21 cellular contexts compared by ENCODE assay signal in genomic region chr5:133531634-133532033, GRCh38.
DNase-seq lines count a peak whose midpoint lies in the region; ATAC-seq, FAIRE-seq and TF ChIP-seq lines count a peak whose summit lies in the region.
"Had no signal": no experiment of that assay in that cellular context is flagged by ENCODE, and none has a peak within 500 bp of the region (broad histone marks: within the 10 kb centered on the region; RNA-seq: fewer than 3 reads in every experiment).

No MANE protein-coding gene starts in this region.

- H3K4ac ChIP-seq in IMR-90 (ENCODE audit: low read depth, low read length): no peak overlapping the region

- CTCF ChIA-PET in IMR-90 (lab: Yijun Ruan, JAX): no interaction called here
- CTCF ChIA-PET in WTC11 (lab: Charles Lee): no interaction called here

- H3K4me3 ChIP-seq in AG10803 (ENCODE audit: low read length) (no peak overlapping the region), IMR-90 (ENCODE audit: insufficient read depth, low read depth, low read length) (no peak overlapping the region), fibroblast of mammary gland (ENCODE audit: control insufficient read depth, low read depth, low read length) (no peak overlapping the region)
- H3K4me3 ChIP-seq: breast epithelium, psoas muscle, tibial nerve had no signal

- H3K27me3 ChIP-seq in IMR-90 (ENCODE audit: control insufficient read depth, insufficient read depth, low read length): peaks cover 2% of the 10 kb centered on the region
- H3K27me3 ChIP-seq: breast epithelium, tibial nerve had no signal

- H3K36me3 ChIP-seq in IMR-90 (ENCODE audit: control insufficient read depth, insufficient read depth, low read length): no peaks in the 10 kb centered on the region
- H3K36me3 ChIP-seq: breast epithelium, tibial nerve had no signal

- no peak overlapping the region for H3K9ac ChIP-seq in IMR-90 (ENCODE audit: low read depth, low read length)

- H3K36me3 Mint-ChIP-seq in osteocyte (ENCODE audit: unreplicated experiment) (no peaks in the 10 kb centered on the region), WTC11 (no peaks in the 10 kb centered on the region)
- H3K36me3 Mint-ChIP-seq: natural killer cell treated with Interleukin-12 subunit alpha and Interleukin-12 subunit beta and Interleukin-15 and Interleukin-18, amount 100 ng/mL, for 72 hours; stimulated activated naive B cell treated with anti-CD40 and anti-IgM and Interleukin-4, amounts not matched to agents 10 μg/mL and 1 μg/mL and 100 μg/mL, for 72 hours had no signal

- H2BK120ac ChIP-seq in IMR-90 (ENCODE audit: low read depth, low read length): no peak overlapping the region

- BruUV-seq in IMR-90 (replicated peaks; lab: Mats Ljungman, UMichigan): no TSS peak

- H3K27ac Mint-ChIP-seq in osteocyte (ENCODE audit: unreplicated experiment): no peak overlapping the region
- no peak overlapping the region for H3K27ac Mint-ChIP-seq in WTC11
- H3K27ac Mint-ChIP-seq: activated T-cell treated with anti-CD3 and anti-CD28 coated beads, Interleukin-2, amount 50 U/mL, for 24 hours; natural killer cell treated with Interleukin-12 subunit alpha and Interleukin-12 subunit beta and Interleukin-15 and Interleukin-18, amount 100 ng/mL, for 72 hours; stimulated activated naive B cell treated with anti-CD40 and anti-IgM and Interleukin-4, amounts not matched to agents 10 μg/mL and 1 μg/mL and 100 μg/mL, for 72 hours had no signal

- in situ Hi-C loops in IMR-90 (cut with MboI; ENCODE audit: low sequenced_read_pairs): no loop called here

- H2BK5ac ChIP-seq in IMR-90 (ENCODE audit: low read depth, low read length, poor library complexity, severe bottlenecking): no peak overlapping the region

- no peaks in the 10 kb centered on the region for H3K9me3 ChIP-seq in IMR-90 (ENCODE audit: control insufficient read depth, insufficient read depth, low read length)
- H3K9me3 ChIP-seq: breast epithelium, psoas muscle, tibial nerve had no signal

- H4K20me1 ChIP-seq in IMR-90 (ENCODE audit: insufficient read depth, low read length): no peaks in the 10 kb centered on the region

- H2BK20ac ChIP-seq in IMR-90 (ENCODE audit: low read depth, low read length): no peak overlapping the region

- H4K5ac ChIP-seq in IMR-90 (ENCODE audit: low read depth, low read length): no peak overlapping the region

- TF ChIP-seq POLR2A in IMR-90 (IDR thresholded peaks at IDR 0.05; ENCODE audit: low read depth, low read length): no peak

- no peak for TF ChIP-seq RAD21 in IMR-90 (IDR thresholded peaks at IDR 0.05; ENCODE audit: low read length)

- DNase-seq in AG10803 (ENCODE audit: low read depth) (peak; percentile 36), IMR-90 (peak; percentile 17), fibroblast of mammary gland (ENCODE audit: low read depth) (peak; percentile 71), osteocyte (ENCODE audit: extremely low spot score, unreplicated experiment) (peak; percentile 7), GM19239 (ENCODE audit: insufficient read length, low spot score) (no peak), T-helper 2 cell (no peak), WTC11 (ENCODE audit: low spot score) (no peak), HuH-7 (ENCODE audit: low spot score) (no peak)
- DNase-seq: activated CD4-positive, alpha-beta T cell treated with anti-CD3 and anti-CD28 coated beads, Interleukin-2, amount 50 U/mL, for 4 hours; activated naive CD4-positive, alpha-beta T cell treated with anti-CD3 and anti-CD28 coated beads, Interleukin-2, amount 50 U/mL, for 16 hours; activated T-cell treated with anti-CD3 and anti-CD28 coated beads, Interleukin-2, amount 50 U/mL, for 24 hours; DND-41; head of caudate nucleus; KG1; NCI-H2081; NCI-H524; psoas muscle had no signal

- 80% methylated on average over 1 of the region's 5 CpGs; no CpG with 5 or more reads in 1 of the 2 experiments for WGBS in IMR-90 (ENCODE audit: extremely low coverage in 2 of 2, insufficient read length in 1 of 2), 2 experiments

- no peaks in the 10 kb centered on the region for H3K4me1 ChIP-seq in IMR-90 (ENCODE audit: control insufficient read depth, insufficient read depth, low read length)
- H3K4me1 ChIP-seq: breast epithelium, psoas muscle had no signal

- H3K14ac ChIP-seq in IMR-90 (replicated peaks; ENCODE audit: low read depth, low read length): no peak overlapping the region

- no peaks in the 10 kb centered on the region for H3K79me1 ChIP-seq in IMR-90 (ENCODE audit: low read depth in 1 of 2, low read length in 2 of 2)

- no peak overlapping the region for H3K4me3 Mint-ChIP-seq in osteocyte (ENCODE audit: unreplicated experiment)
- H3K4me3 Mint-ChIP-seq in WTC11: no peak overlapping the region
- H3K4me3 Mint-ChIP-seq: activated T-cell treated with anti-CD3 and anti-CD28 coated beads, Interleukin-2, amount 50 U/mL, for 24 hours; natural killer cell treated with Interleukin-12 subunit alpha and Interleukin-12 subunit beta and Interleukin-15 and Interleukin-18, amount 100 ng/mL, for 72 hours; stimulated activated naive B cell treated with anti-CD40 and anti-IgM and Interleukin-4, amounts not matched to agents 10 μg/mL and 1 μg/mL and 100 μg/mL, for 72 hours had no signal

- H2AK9ac ChIP-seq in IMR-90 (replicated peaks; ENCODE audit: low read depth, low read length, poor library complexity): no peak overlapping the region

- ATAC-seq in IMR-90 (ENCODE audit: low read depth) (peak; percentile 21; the same call in 1 of the 2 replicates), WTC11 (no peak)
- ATAC-seq: psoas muscle had no signal

- no peak overlapping the region for H3K18ac ChIP-seq in IMR-90 (ENCODE audit: low read depth, low read length)

- no peak overlapping the region for H2AFZ ChIP-seq in IMR-90 (replicated peaks; ENCODE audit: low read length, poor library complexity)

- no peak overlapping the region for H4K91ac ChIP-seq in IMR-90 (ENCODE audit: insufficient read depth, low read depth, low read length)

- TF ChIP-seq CTCF in AG10803 (conservative IDR thresholded peaks at IDR 0.05; ENCODE audit: low read length) (no peak), IMR-90 (conservative IDR thresholded peaks at IDR 0.05; ENCODE audit: low read depth, low read length) (no peak), fibroblast of mammary gland (conservative IDR thresholded peaks at IDR 0.05; ENCODE audit: control insufficient read depth, insufficient read depth, low read depth, low read length) (no peak), osteocyte (IDR thresholded peaks at IDR 0.05) (no peak), WTC11 (IDR thresholded peaks at IDR 0.05) (no peak)

- dilution Hi-C loops in IMR-90 (cut with HindIII; ENCODE audit: low sequenced_read_pairs, unreplicated experiment): no loop called here

- H3K4me1 Mint-ChIP-seq in osteocyte (ENCODE audit: unreplicated experiment) (no peaks in the 10 kb centered on the region), WTC11 (no peaks in the 10 kb centered on the region)

- FAIRE-seq in GM19239 (lab: Jason Lieb, UNC): no peak

- POLR2A ChIA-PET in IMR-90 (lab: Charles Lee; ENCODE audit: unreplicated experiment): no interaction called here
- POLR2A ChIA-PET in WTC11 (lab: Charles Lee): no interaction called here

- H3K23ac ChIP-seq in IMR-90 (ENCODE audit: low read depth, low read length): no peak overlapping the region

- no peaks in the 10 kb centered on the region for H3K9me1 ChIP-seq in IMR-90 (ENCODE audit: insufficient read depth, low read length)

- no peak overlapping the region for H4K8ac ChIP-seq in IMR-90 (ENCODE audit: low read depth in 2 of 2, low read length in 2 of 2)

- no peak overlapping the region for H3K27ac ChIP-seq in IMR-90 (ENCODE audit: insufficient read depth, low read length)
- H3K27ac ChIP-seq: breast epithelium, psoas muscle had no signal

- H2BK15ac ChIP-seq in IMR-90 (ENCODE audit: low read depth, low read length): no peak overlapping the region

- no peak overlapping the region for H2AK5ac ChIP-seq in IMR-90 (ENCODE audit: low read depth, low read length)

- intact Hi-C loops in IMR-90 (cut with micrococcal nuclease): no loop called here

- H3K9me3 Mint-ChIP-seq in osteocyte (ENCODE audit: unreplicated experiment): no peaks in the 10 kb centered on the region
- H3K9me3 Mint-ChIP-seq in WTC11: peaks cover 5% of the 10 kb centered on the region
- H3K9me3 Mint-ChIP-seq: activated T-cell treated with anti-CD3 and anti-CD28 coated beads, Interleukin-2, amount 50 U/mL, for 24 hours; natural killer cell treated with Interleukin-12 subunit alpha and Interleukin-12 subunit beta and Interleukin-15 and Interleukin-18, amount 100 ng/mL, for 72 hours; stimulated activated naive B cell treated with anti-CD40 and anti-IgM and Interleukin-4, amounts not matched to agents 10 μg/mL and 1 μg/mL and 100 μg/mL, for 72 hours had no signal

- H3K4me2 ChIP-seq in IMR-90 (ENCODE audit: low read depth, low read length): no peak overlapping the region

- H3K56ac ChIP-seq in IMR-90 (ENCODE audit: extremely low read depth, insufficient read depth, low read length): no peak overlapping the region

- peaks cover 15% of the 10 kb centered on the region for H3K27me3 Mint-ChIP-seq in osteocyte (ENCODE audit: unreplicated experiment)
- H3K27me3 Mint-ChIP-seq in WTC11 (ENCODE audit: low read depth): no peaks in the 10 kb centered on the region

TF ChIP-seq in IMR-90, 13 proteins besides CTCF, POLR2A, EP300 and RAD21 (continues in another document):
- no peak for TF ChIP-seq MAFK (IDR thresholded peaks at IDR 0.05; ENCODE audit: low read depth, low read length)
- no peak for TF ChIP-seq SMC3 (IDR thresholded peaks at IDR 0.05; ENCODE audit: low read depth, low read length)
- no peak for TF ChIP-seq MAZ (IDR thresholded peaks at IDR 0.05; ENCODE audit: borderline replicate concordance, low read depth, low read length)
- TF ChIP-seq CEBPB (IDR thresholded peaks at IDR 0.05; ENCODE audit: low read depth, low read length): no peak
- TF ChIP-seq RCOR1 (IDR thresholded peaks at IDR 0.05; ENCODE audit: insufficient replicate concordance, low read length): no peak
- TF ChIP-seq BHLHE40 (IDR thresholded peaks at IDR 0.05; ENCODE audit: low read depth, low read length): no peak
- TF ChIP-seq FOS (IDR thresholded peaks at IDR 0.05; ENCODE audit: low read depth, low read length): no peak
- no peak for TF ChIP-seq RFX5 (IDR thresholded peaks at IDR 0.05; ENCODE audit: low read depth, low read length)

TF ChIP-seq in WTC11, 78 proteins besides CTCF, POLR2A, EP300 and RAD21:
- TF ChIP-seq MAX (CRISPR knock-in tag; IDR thresholded peaks at IDR 0.05): no peak
- no peak for TF ChIP-seq TCF7 (CRISPR knock-in tag; IDR thresholded peaks at IDR 0.05; ENCODE audit: low read depth)

Comparison
In these comparisons a context has a peak if more than half of its experiments do, and no peak if none do; other contexts are left out.
1. DNase-seq: peak in AG10803 (single experiment), IMR-90 (single experiment), fibroblast of mammary gland (single experiment) and osteocyte (single experiment); none in GM19239 (single experiment), T-helper 2 cell (0 of 5), WTC11 (single experiment) and HuH-7 (single experiment).